Comparison of ENCODE assay signal across 10 cellular contexts in the genomic region with DNA sequence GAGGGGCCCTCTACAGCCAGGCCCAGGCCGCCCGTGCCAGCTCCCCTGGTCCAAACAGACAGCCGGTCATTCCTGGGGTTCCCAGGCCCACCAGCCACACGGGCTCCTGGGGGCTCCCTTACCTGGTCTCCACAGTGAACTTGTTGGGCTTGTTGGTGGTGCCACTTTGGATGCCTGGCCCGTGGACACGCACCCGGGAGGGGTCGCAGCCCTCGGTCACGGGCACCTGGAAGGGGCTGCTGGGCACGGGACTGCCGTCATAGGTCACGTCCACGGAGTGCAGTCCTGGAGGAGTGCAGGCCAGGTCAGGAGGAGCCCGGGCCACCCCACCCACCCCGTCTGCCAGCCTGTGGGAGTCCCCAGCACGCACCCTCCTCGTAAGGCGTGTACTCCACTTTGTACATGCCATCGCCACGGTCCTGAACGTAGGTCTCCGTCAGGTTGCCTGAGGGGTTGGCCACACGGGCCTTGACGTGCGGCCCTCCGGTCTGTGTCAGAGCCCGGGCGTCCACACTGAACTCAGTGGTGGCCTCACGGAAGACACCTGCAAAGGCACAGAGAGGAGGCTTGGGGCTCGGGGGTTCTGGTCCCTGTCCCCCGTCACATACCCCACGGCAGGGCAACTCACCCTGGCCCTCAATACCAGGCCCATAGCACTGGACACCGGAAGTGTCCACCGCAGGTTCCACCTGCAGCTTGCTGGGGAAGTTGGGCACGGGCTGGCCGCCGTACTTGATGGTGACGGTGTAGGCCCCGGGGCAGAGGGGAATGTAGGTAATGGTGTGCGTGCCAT.
"Had no signal": no experiment of that assay in that cellular context is flagged by ENCODE, and none has a peak within 500 bp of the region (broad histone marks: within the 10 kb centered on the region; RNA-seq: fewer than 3 reads in every experiment).

No MANE protein-coding gene starts in this region.

- ATAC-seq: sciatic nerve; stimulated activated naive B cell treated with anti-CD40 and anti-IgM and Interleukin-4, amounts not matched to agents 10 μg/mL and 1 μg/mL and 100 μg/mL, for 72 hours; T-helper 17 cell had no signal

- DNase-seq: activated B cell treated with CpG ODN at 0.5 μM for 24 hours; activated CD4-positive, alpha-beta T cell treated with anti-CD3 and anti-CD28 coated beads, Interleukin-2, amount 50 U/mL, for 1 hour; activated naive CD4-positive, alpha-beta T cell treated with anti-CD3 and anti-CD28 coated beads, Interleukin-2, amount 10 ng/mL, durations not matched to agents 7 days and 5 days; dermis blood vessel endothelial cell; erythroblast; occipital lobe; stimulated activated CD4-positive, alpha-beta T cell treated with anti-CD3 and anti-CD28 coated beads, Interleukin-2, amount 100 ng/mL, for 24 hours; stimulated activated naive B cell treated with anti-CD40 and anti-IgM and Interleukin-4, amounts not matched to agents 10 μg/mL and 1 μg/mL and 100 μg/mL, for 72 hours; T-helper 17 cell had no signal
